Comparison of ENCODE assay signal across 8 cellular contexts in the genomic region with DNA sequence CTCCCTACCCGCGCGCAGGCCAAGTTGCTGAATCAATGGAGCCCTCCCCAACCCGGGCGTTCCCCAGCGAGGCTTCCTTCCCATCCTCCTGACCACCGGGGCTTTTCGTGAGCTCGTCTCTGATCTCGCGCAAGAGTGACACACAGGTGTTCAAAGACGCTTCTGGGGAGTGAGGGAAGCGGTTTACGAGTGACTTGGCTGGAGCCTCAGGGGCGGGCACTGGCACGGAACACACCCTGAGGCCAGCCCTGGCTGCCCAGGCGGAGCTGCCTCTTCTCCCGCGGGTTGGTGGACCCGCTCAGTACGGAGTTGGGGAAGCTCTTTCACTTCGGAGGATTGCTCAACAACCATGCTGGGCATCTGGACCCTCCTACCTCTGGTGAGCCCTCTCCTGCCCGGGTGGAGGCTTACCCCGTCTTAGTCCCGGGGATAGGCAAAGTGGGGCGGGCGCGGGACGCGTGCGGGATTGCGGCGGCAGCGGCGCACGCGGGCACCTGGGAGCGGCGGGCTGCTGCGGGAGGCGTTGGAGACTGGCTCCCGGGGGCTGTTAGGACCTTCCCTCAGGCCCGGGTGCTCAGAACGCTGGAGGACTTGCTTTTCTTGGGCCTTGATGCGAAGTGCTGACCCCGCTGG. TPM values are rescaled to one million over a fixed set of nuclear protein-coding genes. Genes with fewer than 3 reads are reported as not detected.
DNase-seq lines count a peak whose midpoint lies in the region; ATAC-seq and TF ChIP-seq lines count a peak whose summit lies in the region.

TSS of gene FAS (plus strand) at position 271 of the 633 bp plus-strand sequence. CDS start at position 350, 79 bp downstream.

- no peaks in the 10 kb centered on the region for H3K36me3 ChIP-seq in kidney epithelial cell (ENCODE audit: control insufficient read depth, insufficient read depth, low read length)

- H3K27ac ChIP-seq in caudate nucleus (ENCODE audit: low read depth, low read length) = peak within 1 kb of the TSS; percentile 82

- peak within 1 kb of the TSS; percentile 86 for H3K4me3 ChIP-seq in kidney epithelial cell (ENCODE audit: low read depth, low read length)

- H3K27me3 ChIP-seq in kidney epithelial cell (ENCODE audit: control insufficient read depth, insufficient read depth, low read length) = no peaks in the 10 kb centered on the region

- peak; percentile 72 for DNase-seq in ELR (ENCODE audit: low read depth)
- DNase-seq in Kasumi-1 (lab: John Stamatoyannopoulos, UW) = peak; percentile 31 to 56
- peak; percentile 44 to 67 (median 54) for DNase-seq in activated CD4-positive, CD25-positive, alpha-beta regulatory T cell (lab: John Stamatoyannopoulos, UW)
- DNase-seq in caudate nucleus (lab: John Stamatoyannopoulos, UW) = peak in 31 of 61 donors; percentile 7 to 67 (median 44)
- peak; percentile 77 for DNase-seq in kidney epithelial cell (ENCODE audit: low read depth)
- DNase-seq in stimulated activated CD4-positive, alpha-beta T cell treated with anti-CD3 and anti-CD28 coated beads, Interleukin-1b, Interleukin-23, amount 100 ng/mL, for 24 hours (ENCODE audit: low read depth in 4 of 4, low spot score in 1 of 4) = peak; percentile 38 to 69 (median 57)
- no peak for DNase-seq in NCI-H187 treated with DMSO at 0.1 percent for 48 hours (lab: John Stamatoyannopoulos, UW)

- TF ChIP-seq CTCF in kidney epithelial cell (IDR thresholded peaks at IDR 0.05; ENCODE audit: insufficient read depth, low read length, poor library complexity, severe bottlenecking) = no peak

- ATAC-seq in GM21786 (IDR thresholded peaks at IDR 0.05; ENCODE audit: unreplicated experiment) = peak; percentile 63

RNA-seq across cellular contexts. Expression of gene FAS, which starts in this region (rescaled TPM):
- 34.8 and 41.1 TPM in 2 replicates for total RNA-seq in kidney epithelial cell
